In genomic region chr6:132937466-132937906, GRCh38 we compare ENCODE assay signal across 9 cellular contexts.
DNase-seq lines count a peak whose midpoint lies in the region; ATAC-seq and TF ChIP-seq lines count a peak whose summit lies in the region.
"Had no signal": no experiment of that assay in that cellular context is flagged by ENCODE, and none has a peak within 500 bp of the region (broad histone marks: within the 10 kb centered on the region; RNA-seq: fewer than 3 reads in every experiment).

No MANE protein-coding gene starts in this region.

- no peak overlapping the region for H4K12ac ChIP-seq in trophoblast cell (ENCODE audit: low read depth, low read length)

- H3K79me1 ChIP-seq in trophoblast cell (ENCODE audit: low read length) = no peaks in the 10 kb centered on the region

- H2BK12ac ChIP-seq in trophoblast cell (ENCODE audit: low read length) = no peak overlapping the region

- H3K79me2 ChIP-seq in trophoblast cell (ENCODE audit: control insufficient read depth, insufficient read depth, low read length, poor library complexity) = no peaks in the 10 kb centered on the region

- H2BK5ac ChIP-seq in trophoblast cell (ENCODE audit: low read depth, low read length, poor library complexity) = no peak overlapping the region

- POLR2A ChIA-PET in RWPE1 (lab: Yijun Ruan, JAX; ENCODE audit: low non-redundant PET) = no interaction called here

- H3K4me3 ChIP-seq in GM06990 (replicated peaks; ENCODE audit: low read depth, low read length) (no peak overlapping the region), LNCaP clone FGC (ENCODE audit: low read depth, low read length) (no peak overlapping the region), esophagus muscularis mucosa (no peak overlapping the region), trophoblast cell (ENCODE audit: low read depth, low read length) (no peak overlapping the region)

- H3K4ac ChIP-seq in trophoblast cell (ENCODE audit: low read depth, low read length) = no peak overlapping the region

- H3K4me2 ChIP-seq in trophoblast cell (ENCODE audit: low read length) = no peak overlapping the region

- no peak for TF ChIP-seq EP300 in esophagus muscularis mucosa (IDR thresholded peaks at IDR 0.05)

- no peak overlapping the region for H3K18ac ChIP-seq in trophoblast cell (ENCODE audit: low read length)

- H4K8ac ChIP-seq in trophoblast cell (ENCODE audit: low read depth, low read length) = no peak overlapping the region

- H3K9me3 ChIP-seq in esophagus muscularis mucosa (no peaks in the 10 kb centered on the region), trophoblast cell (ENCODE audit: insufficient read depth, low read depth, low read length) (peaks cover 2% of the 10 kb centered on the region)

- H3K27me3 ChIP-seq in GM06990 (replicated peaks; ENCODE audit: control insufficient read depth, insufficient read depth, low read length) (no peaks in the 10 kb centered on the region; the same call in none of the 2 replicates), esophagus muscularis mucosa (no peaks in the 10 kb centered on the region), trophoblast cell (ENCODE audit: insufficient read depth, low read length) (no peaks in the 10 kb centered on the region)

- peaks cover 0 to 1% (median 0%) of the 10 kb centered on the region in 4 donors for H3K4me1 ChIP-seq in esophagus muscularis mucosa
- no peaks in the 10 kb centered on the region for H3K4me1 ChIP-seq in trophoblast cell (ENCODE audit: control insufficient read depth in 1 of 2, insufficient read depth in 2 of 2, low read length in 2 of 2)

- H2BK120ac ChIP-seq in trophoblast cell (ENCODE audit: insufficient read depth, low read length, poor library complexity) = no peak overlapping the region

- H3K36me3 ChIP-seq in GM06990 (ENCODE audit: control insufficient read depth, insufficient read depth, low read length) (no peaks in the 10 kb centered on the region), esophagus muscularis mucosa (no peaks in the 10 kb centered on the region), trophoblast cell (ENCODE audit: control insufficient read depth in 1 of 2, insufficient read depth in 2 of 2, low read length in 2 of 2) (no peaks in the 10 kb centered on the region)

- DNase-seq in GM06990 (ENCODE audit: extremely low read depth, insufficient read length) = no peak
- peak; percentile 63 for DNase-seq in LNCaP clone FGC (ENCODE audit: low read depth)
- DNase-seq in RWPE1 (ENCODE audit: low spot score) = peak; percentile 30
- DNase-seq in esophagus muscularis mucosa (ENCODE audit: extremely low spot score) = no peak
- DNase-seq in trophoblast cell = peak; percentile 13 to 69
- DNase-seq in occipital lobe (lab: John Stamatoyannopoulos, UW) = no peak
- DNase-seq in SIG-M5 treated with dmso at 0.1 percent for 504 hours (lab: John Stamatoyannopoulos, UW; ENCODE audit: unreplicated experiment) = no peak

- intact Hi-C loops in esophagus muscularis mucosa (cut with DNase I) = no loop called here

- ATAC-seq in HG03280 (IDR thresholded peaks at IDR 0.05; ENCODE audit: unreplicated experiment) = no peak
- ATAC-seq: right cardiac atrium had no signal

- no peak overlapping the region for H3K23ac ChIP-seq in trophoblast cell (ENCODE audit: low read length)

- H3K27ac ChIP-seq in RWPE1 = no peak overlapping the region
- no peak overlapping the region for H3K27ac ChIP-seq in esophagus muscularis mucosa (replicated peaks in 1 of 4)
- no peak overlapping the region for H3K27ac ChIP-seq in trophoblast cell (ENCODE audit: low read depth, low read length)

- no peak overlapping the region for H3K14ac ChIP-seq in trophoblast cell (ENCODE audit: low read length)

- H3K9ac ChIP-seq in trophoblast cell (ENCODE audit: low read length) = no peak overlapping the region

- CTCF ChIA-PET in RWPE1 (lab: Yijun Ruan, JAX) = interaction anchor here (0.5 to 0.8 kb wide), 3 partner anchors 11 to 517 kb away, joined by 4 to 6 read pairs (median 4); no protein-coding TSS in a partner anchor

- 55% methylated on average over 5 of the region's 5 CpGs for WGBS in esophagus muscularis mucosa
- no CpG with 5 or more reads among the region's 5 CpGs for WGBS in trophoblast cell (ENCODE audit: extremely low coverage, insufficient coverage, insufficient read length)

- no peak overlapping the region for H2AFZ ChIP-seq in trophoblast cell (ENCODE audit: insufficient read depth, low read length, poor library complexity)

- no peak for TF ChIP-seq POLR2A in esophagus muscularis mucosa (IDR thresholded peaks at IDR 0.05; ENCODE audit: low read depth)

- no peak overlapping the region for H2AK5ac ChIP-seq in trophoblast cell (ENCODE audit: low read length)

- H4K91ac ChIP-seq in trophoblast cell (ENCODE audit: low read depth, low read length) = no peak overlapping the region

- TF ChIP-seq CTCF in GM06990 (IDR thresholded peaks at IDR 0.05; ENCODE audit: insufficient read depth, low read length, poor library complexity, severe bottlenecking) (peak; percentile 56), LNCaP clone FGC (IDR thresholded peaks at IDR 0.05; ENCODE audit: control insufficient read depth, extremely low read depth, insufficient read depth) (peak; percentile 67), RWPE1 (conservative IDR thresholded peaks at IDR 0.05; ENCODE audit: low read depth) (peak; percentile 63), esophagus muscularis mucosa (IDR thresholded peaks at IDR 0.05) (peak in 2 of 3 experiments; percentile 18 to 48)

Comparison
In these comparisons a context has a peak if more than half of its experiments do, and no peak if none do; other contexts are left out.
1. DNase-seq: peak in LNCaP clone FGC (single experiment), RWPE1 (single experiment) and trophoblast cell (2 of 2); none in GM06990 (single experiment), esophagus muscularis mucosa (single experiment), occipital lobe (single experiment) and SIG-M5 treated with dmso at 0.1 percent for 504 hours (single experiment).
2. Peak in every context shown above with its lines, with median percentiles within 50 percentile points of each other: CTCF ChIP-seq.